Comparison of ENCODE assay signal across 14 cellular contexts in genomic region chr3:10219737-10220136, GRCh38. TPM values are rescaled to one million over a fixed set of nuclear protein-coding genes. Genes with fewer than 3 reads are reported as not detected.
DNase-seq lines count a peak whose midpoint lies in the region; ATAC-seq and TF ChIP-seq lines count a peak whose summit lies in the region.
"Had no signal": no experiment of that assay in that cellular context is flagged by ENCODE, and none has a peak within 500 bp of the region (broad histone marks: within the 10 kb centered on the region; RNA-seq: fewer than 3 reads in every experiment).

No MANE protein-coding gene starts in this region.

- no peak for ATAC-seq in IMR-90 (ENCODE audit: low read depth)
- ATAC-seq in RWPE2 (ENCODE audit: low read depth), result no peak
- no peak for ATAC-seq in naive thymus-derived CD4-positive, alpha-beta T cell
- no peak for ATAC-seq in left lung
- no peak for ATAC-seq in aorta (ENCODE audit: low FRiP score)
- ATAC-seq: gastrocnemius medialis had no signal

- no peak overlapping the region for H3K4me3 Mint-ChIP-seq in naive thymus-derived CD4-positive, alpha-beta T cell

- in situ Hi-C loops in IMR-90 (cut with MboI; ENCODE audit: low sequenced_read_pairs), result no loop called here

- peak overlapping the region in 6 of 9 donors; percentile 7 to 78 (median 27) for H3K27ac Mint-ChIP-seq in naive thymus-derived CD4-positive, alpha-beta T cell

- H4K20me1 ChIP-seq in IMR-90 (ENCODE audit: insufficient read depth, low read length), result no peaks in the 10 kb centered on the region

- DNase-seq in NCI-H2081 (lab: John Stamatoyannopoulos, UW) (peak; percentile 15 to 63), NCI-H2081 treated with DMSO at 0.1 percent for 48 hours (lab: John Stamatoyannopoulos, UW) (no peak), IMR-90 (no peak), RWPE2 (ENCODE audit: low spot score) (no peak), left lung (no peak), NK-92 (lab: John Stamatoyannopoulos, UW; ENCODE audit: unreplicated experiment) (no peak), aorta (no peak)
- DNase-seq in naive thymus-derived CD4-positive, alpha-beta T cell, result no peak
- DNase-seq: 8988T, activated gamma-delta T cell, gastrocnemius medialis, NCI-H1930, OCI-M1 had no signal

- no peak for TF ChIP-seq POLR2A in IMR-90 (IDR thresholded peaks at IDR 0.05; ENCODE audit: low read depth, low read length)

- H3K9ac ChIP-seq in IMR-90 (ENCODE audit: low read depth, low read length), result no peak overlapping the region

- CTCF ChIA-PET in IMR-90 (lab: Yijun Ruan, JAX), result no interaction called here
- CTCF ChIA-PET in naive thymus-derived CD4-positive, alpha-beta T cell (lab: Charles Lee), result interaction anchor here (1.0 to 1.1 kb wide), 2 partner anchors 25 to 74 kb away, joined by 3 to 4 read pairs; no protein-coding TSS in a partner anchor

- no peak overlapping the region for H2BK20ac ChIP-seq in IMR-90 (ENCODE audit: low read depth, low read length)

- BruUV-seq in IMR-90 (replicated peaks; lab: Mats Ljungman, UMichigan), result no TSS peak

- no peak overlapping the region for H3K23ac ChIP-seq in IMR-90 (ENCODE audit: low read depth, low read length)

- H3K27me3 ChIP-seq in IMR-90 (ENCODE audit: control insufficient read depth, insufficient read depth, low read length) (no peaks in the 10 kb centered on the region), RWPE2 (ENCODE audit: insufficient read depth, poor library complexity, severe bottlenecking) (no peaks in the 10 kb centered on the region), left lung (no peaks in the 10 kb centered on the region), aorta (ENCODE audit: control insufficient read depth in 1 of 2, insufficient read depth in 2 of 2, low read length in 1 of 2) (no peaks in the 10 kb centered on the region)
- no peaks in the 10 kb centered on the region for H3K27me3 ChIP-seq in naive thymus-derived CD4-positive, alpha-beta T cell (ENCODE audit: control insufficient read depth in 2 of 2, insufficient read depth in 2 of 2, low read length in 2 of 2)
- H3K27me3 ChIP-seq: gastrocnemius medialis had no signal

- peaks cover 6 to 54% (median 26%) of the 10 kb centered on the region in 5 donors for H3K36me3 Mint-ChIP-seq in naive thymus-derived CD4-positive, alpha-beta T cell

- peaks cover 13% of the 10 kb centered on the region for H3K9me1 ChIP-seq in IMR-90 (ENCODE audit: insufficient read depth, low read length)

- no peak overlapping the region for H3K18ac ChIP-seq in IMR-90 (ENCODE audit: low read depth, low read length)

- TF ChIP-seq CTCF in IMR-90 (conservative IDR thresholded peaks at IDR 0.05; ENCODE audit: low read depth, low read length) (no peak), RWPE2 (IDR thresholded peaks at IDR 0.05; ENCODE audit: poor library complexity, severe bottlenecking) (no peak), left lung (IDR thresholded peaks at IDR 0.05) (no peak)

- no peak overlapping the region for H4K91ac ChIP-seq in IMR-90 (ENCODE audit: insufficient read depth, low read depth, low read length)

- peaks cover 3 to 16% of the 10 kb centered on the region in 2 experiments for H3K79me1 ChIP-seq in IMR-90 (ENCODE audit: low read depth in 1 of 2, low read length in 2 of 2)

- no peak overlapping the region for H2AK5ac ChIP-seq in IMR-90 (ENCODE audit: low read depth, low read length)

- H3K9me3 Mint-ChIP-seq in naive thymus-derived CD4-positive, alpha-beta T cell, result peaks cover 0 to 7% (median 0%) of the 10 kb centered on the region in 11 donors

- dilution Hi-C loops in IMR-90 (cut with HindIII; ENCODE audit: low sequenced_read_pairs, unreplicated experiment), result no loop called here

- POLR2A ChIA-PET in IMR-90 (lab: Charles Lee; ENCODE audit: unreplicated experiment), result interaction anchor here (0.6 kb wide), 1 partner anchor 105 kb away, joined by 13 read pairs; no protein-coding TSS in a partner anchor
- POLR2A ChIA-PET in naive thymus-derived CD4-positive, alpha-beta T cell (lab: Charles Lee), result interaction anchor here (1.3 to 1.4 kb wide), 3 partner anchors 21 to 25 kb away, joined by 4 to 5 read pairs (median 5); no protein-coding TSS in a partner anchor

- H3K56ac ChIP-seq in IMR-90 (ENCODE audit: extremely low read depth, insufficient read depth, low read length), result no peak overlapping the region

- peaks cover 8% of the 10 kb centered on the region for H3K4me1 ChIP-seq in IMR-90 (ENCODE audit: control insufficient read depth, insufficient read depth, low read length)
- peaks cover 21% of the 10 kb centered on the region for H3K4me1 ChIP-seq in RWPE2 (ENCODE audit: insufficient read depth, poor library complexity, severe bottlenecking)
- H3K4me1 ChIP-seq in naive thymus-derived CD4-positive, alpha-beta T cell (ENCODE audit: control insufficient read depth in 2 of 2, insufficient read depth in 2 of 2, low read length in 2 of 2), result peaks cover 10 to 12% of the 10 kb centered on the region in 2 donors
- peaks cover 0 to 48% of the 10 kb centered on the region in 2 donors for H3K4me1 ChIP-seq in left lung
- no peaks in the 10 kb centered on the region for H3K4me1 ChIP-seq in aorta (ENCODE audit: control insufficient read depth in 1 of 2, insufficient read depth in 2 of 2, low read length in 2 of 2)

- no peak overlapping the region for H4K8ac ChIP-seq in IMR-90 (ENCODE audit: low read depth in 2 of 2, low read length in 2 of 2)

- H2AFZ ChIP-seq in IMR-90 (replicated peaks; ENCODE audit: low read length, poor library complexity), result no peak overlapping the region

- no peak overlapping the region for H3K4me2 ChIP-seq in IMR-90 (ENCODE audit: low read depth, low read length)
- H3K4me2 ChIP-seq: smooth muscle cell had no signal

- TF ChIP-seq RAD21 in IMR-90 (IDR thresholded peaks at IDR 0.05; ENCODE audit: low read length), result no peak

- no peak overlapping the region for H2BK15ac ChIP-seq in IMR-90 (ENCODE audit: low read depth, low read length)

- H4K5ac ChIP-seq in IMR-90 (ENCODE audit: low read depth, low read length), result no peak overlapping the region

- no peak overlapping the region for H3K4ac ChIP-seq in IMR-90 (ENCODE audit: low read depth, low read length)

- peaks cover 4% of the 10 kb centered on the region; the same call in 1 of the 2 replicates for H3K9me3 ChIP-seq in IMR-90 (ENCODE audit: control insufficient read depth, insufficient read depth, low read length)
- H3K9me3 ChIP-seq in RWPE2 (ENCODE audit: severe bottlenecking), result no peaks in the 10 kb centered on the region
- no peaks in the 10 kb centered on the region for H3K9me3 ChIP-seq in naive thymus-derived CD4-positive, alpha-beta T cell (ENCODE audit: control insufficient read depth in 2 of 3, low read length in 3 of 3)
- H3K9me3 ChIP-seq in left lung, result no peaks in the 10 kb centered on the region
- H3K9me3 ChIP-seq in aorta (ENCODE audit: control insufficient read depth, low read length), result no peaks in the 10 kb centered on the region
- H3K9me3 ChIP-seq: gastrocnemius medialis had no signal

- peaks cover 21 to 47% (median 29%) of the 10 kb centered on the region in 7 donors for H3K4me1 Mint-ChIP-seq in naive thymus-derived CD4-positive, alpha-beta T cell

- H3K27ac ChIP-seq in IMR-90 (ENCODE audit: insufficient read depth, low read length) (no peak overlapping the region), RWPE2 (ENCODE audit: poor library complexity, severe bottlenecking) (peak overlapping the region; percentile 67), left lung (peak overlapping the region in 1 of 2 donors; percentile 10), aorta (ENCODE audit: low read depth in 1 of 2, low read length in 2 of 2) (no peak overlapping the region)
- H3K27ac ChIP-seq in naive thymus-derived CD4-positive, alpha-beta T cell (ENCODE audit: low read depth, low read length), result no peak overlapping the region
- H3K27ac ChIP-seq: gastrocnemius medialis had no signal

- no peak overlapping the region for H2BK5ac ChIP-seq in IMR-90 (ENCODE audit: low read depth, low read length, poor library complexity, severe bottlenecking)

- no peak overlapping the region for H3K14ac ChIP-seq in IMR-90 (replicated peaks; ENCODE audit: low read depth, low read length)

- H3K27me3 Mint-ChIP-seq in naive thymus-derived CD4-positive, alpha-beta T cell, result no peaks in the 10 kb centered on the region

- H3K4me3 ChIP-seq in IMR-90 (ENCODE audit: insufficient read depth, low read depth, low read length) (no peak overlapping the region), RWPE2 (ENCODE audit: severe bottlenecking) (no peak overlapping the region), left lung (no peak overlapping the region), aorta (ENCODE audit: low read length in 2 of 2) (no peak overlapping the region)
- H3K4me3 ChIP-seq in naive thymus-derived CD4-positive, alpha-beta T cell (ENCODE audit: low read length), result no peak overlapping the region
- H3K4me3 ChIP-seq: gastrocnemius medialis, smooth muscle cell had no signal

- peaks cover 20% of the 10 kb centered on the region for H3K36me3 ChIP-seq in IMR-90 (ENCODE audit: control insufficient read depth, insufficient read depth, low read length)
- H3K36me3 ChIP-seq in RWPE2 (ENCODE audit: low read depth), result peaks cover 10% of the 10 kb centered on the region; the same call in 1 of the 2 replicates
- peaks cover 0 to 21% (median 0%) of the 10 kb centered on the region in 3 experiments for H3K36me3 ChIP-seq in naive thymus-derived CD4-positive, alpha-beta T cell (ENCODE audit: control insufficient read depth in 2 of 3, insufficient read depth in 3 of 3, low read length in 3 of 3)
- H3K36me3 ChIP-seq in left lung, result peaks cover 0 to 68% of the 10 kb centered on the region in 2 donors
- H3K36me3 ChIP-seq in aorta (ENCODE audit: control insufficient read depth in 1 of 2, insufficient read depth in 2 of 2, low read length in 1 of 2), result no peaks in the 10 kb centered on the region

- WGBS in IMR-90 (ENCODE audit: extremely low coverage in 2 of 2, insufficient read length in 1 of 2), 2 experiments, result 95% methylated on average over 3 of the region's 9 CpGs; no CpG with 5 or more reads in 1 of the 2 experiments
- 84 to 85% methylated on average over 9 of the region's 9 CpGs for WGBS in aorta, 2 donors

- no peak overlapping the region; the same call in 1 of the 2 replicates for H2BK120ac ChIP-seq in IMR-90 (ENCODE audit: low read depth, low read length)

- H2AK9ac ChIP-seq in IMR-90 (replicated peaks; ENCODE audit: low read depth, low read length, poor library complexity), result peak overlapping the region; percentile 23

- intact Hi-C loops in IMR-90 (cut with micrococcal nuclease) (loop anchor here (10.0 kb wide), 1 partner anchor 505 kb away; no protein-coding TSS in a partner anchor), left lung (cut with DNase I) (loop anchor here in 1 of 2 donors (10.0 kb wide), 1 partner anchor 55 kb away; the partner anchor contains the start of gene IRAK2), aorta (cut with DNase I) (no loop called here)
- intact Hi-C loops in naive thymus-derived CD4-positive, alpha-beta T cell (cut with micrococcal nuclease), result no loop called here

RNA-seq across cellular contexts. Expression of gene TATDN2, which starts 28.5 kb away (rescaled TPM):
- 7.8 and 9.0 TPM in 2 replicates for total RNA-seq in IMR-90 (2012; rRNA removed)
- polyA plus RNA-seq in IMR-90 (2012; rRNA removed), result 15.0 and 18.8 TPM in 2 replicates
- polyA plus RNA-seq in IMR-90 (2012; cell fraction: cytosol; rRNA removed), result 9.1 and 10.1 TPM in 2 replicates
- polyA plus RNA-seq in IMR-90 (2012; cell fraction: nucleus; rRNA removed; ENCODE audit: low replicate concordance), result 11.1 and 22.6 TPM in 2 replicates
- total RNA-seq in naive thymus-derived CD4-positive, alpha-beta T cell, result 10 to 100 TPM; 52.9 to 88.8 (median 71.6) TPM
- 10 to 100 TPM; 12.9 to 26.8 TPM for polyA plus RNA-seq in naive thymus-derived CD4-positive, alpha-beta T cell
- total RNA-seq in left lung, result 10 to 100 TPM; 29.1 to 35.2 TPM
- 10 to 100 TPM; 30.8 to 36.3 TPM for total RNA-seq in aorta
- polyA plus RNA-seq in aorta, result 10 to 100 TPM; 14.0 to 14.4 TPM

RNA-seq across cellular contexts. Expression of gene IRAK2, which starts 55.0 kb away (rescaled TPM):
- total RNA-seq in IMR-90 (2012; rRNA removed) (8.1 and 8.6 TPM in 2 replicates), left lung (1 to 10 TPM; 3.3 to 8.5 TPM), aorta (1 to 10 TPM; 7.1 to 8.3 TPM)
- polyA plus RNA-seq in IMR-90 (2012; rRNA removed) (6.9 and 7.8 TPM in 2 replicates), aorta (1 to 10 TPM; 1.7 to 2.5 TPM)
- 5.1 and 6.1 TPM in 2 replicates for polyA plus RNA-seq in IMR-90 (2012; cell fraction: cytosol; rRNA removed)
- polyA plus RNA-seq in IMR-90 (2012; cell fraction: nucleus; rRNA removed; ENCODE audit: low replicate concordance), result 4.2 and 6.2 TPM in 2 replicates
- 1 to 10 TPM; 1.5 to 4.8 (median 2.3) TPM for total RNA-seq in naive thymus-derived CD4-positive, alpha-beta T cell
- polyA plus RNA-seq in naive thymus-derived CD4-positive, alpha-beta T cell, result 1 to 10 TPM; 2.3 to 3.8 TPM

Comparison
In these comparisons a context has a peak if more than half of its experiments do, and no peak if none do; other contexts are left out.
1. DNase-seq: peak in NCI-H2081 (2 of 2); none in NCI-H2081 treated with DMSO at 0.1 percent for 48 hours (single experiment), IMR-90 (single experiment), RWPE2 (single experiment), naive thymus-derived CD4-positive, alpha-beta T cell (0 of 9), left lung (0 of 2), NK-92 (single experiment) and aorta (0 of 2).